ENCODE assay signal across 17 cellular contexts in genomic region chr10:2968401-2968800, GRCh38.
DNase-seq lines count a peak whose midpoint lies in the region; ATAC-seq and TF ChIP-seq lines count a peak whose summit lies in the region.
"Had no signal": no experiment of that assay in that cellular context is flagged by ENCODE, and none has a peak within 500 bp of the region (broad histone marks: within the 10 kb centered on the region; RNA-seq: fewer than 3 reads in every experiment).

No MANE protein-coding gene starts in this region.

- POLR2A ChIA-PET in IMR-90 (lab: Charles Lee; ENCODE audit: unreplicated experiment): interaction anchor here (0.6 to 0.7 kb wide), 2 partner anchors 38 to 1802 kb away, joined by 3 to 19 read pairs; no protein-coding TSS in a partner anchor

- no peaks in the 10 kb centered on the region for H3K9me1 ChIP-seq in IMR-90 (ENCODE audit: insufficient read depth, low read length)

- no peaks in the 10 kb centered on the region for H3F3A ChIP-seq in GM23338 (replicated peaks; ENCODE audit: low read depth)

- no peak overlapping the region for H2AK5ac ChIP-seq in IMR-90 (ENCODE audit: low read depth, low read length)

- intact Hi-C loops in IMR-90 (cut with micrococcal nuclease) (no loop called here), lower lobe of right lung (cut with DNase I) (no loop called here)

- no peak for TF ChIP-seq RAD21 in IMR-90 (IDR thresholded peaks at IDR 0.05; ENCODE audit: low read length)

- TF ChIP-seq CTCF in IMR-90 (conservative IDR thresholded peaks at IDR 0.05; ENCODE audit: low read depth, low read length) (no peak), GM23338 (conservative IDR thresholded peaks at IDR 0.05; ENCODE audit: low read depth in 2 of 2) (no peak), lower lobe of right lung (IDR thresholded peaks at IDR 0.05) (no peak)

- no peak overlapping the region for H3K4me3 Mint-ChIP-seq in GM23338

- no peaks in the 10 kb centered on the region for H3K36me3 ChIP-seq in IMR-90 (ENCODE audit: control insufficient read depth, insufficient read depth, low read length)
- no peaks in the 10 kb centered on the region for H3K36me3 ChIP-seq in GM23338 (ENCODE audit: insufficient read depth)
- no peaks in the 10 kb centered on the region for H3K36me3 ChIP-seq in lower lobe of right lung
- H3K36me3 ChIP-seq: left ventricle myocardium inferior, pancreas had no signal

- no peaks in the 10 kb centered on the region for H3K79me2 ChIP-seq in GM23338 (replicated peaks; ENCODE audit: insufficient read depth)

- peaks cover 21% of the 10 kb centered on the region for H3K9me3 Mint-ChIP-seq in GM23338
- H3K9me3 Mint-ChIP-seq: activated T-helper 2 cell treated with anti-CD3 and anti-CD28 coated beads, Interferon-gamma antibody, Interleukin-2, Interleukin-4, amounts not matched to agents 10 μg/mL and 5 μg/mL and 100 μg/mL, durations not matched to agents 14 hours and 24 hours and 36 hours had no signal

- TF ChIP-seq POLR2A in IMR-90 (IDR thresholded peaks at IDR 0.05; ENCODE audit: low read depth, low read length): no peak

- H3K9me3 ChIP-seq in IMR-90 (ENCODE audit: control insufficient read depth, insufficient read depth, low read length) (no peaks in the 10 kb centered on the region), lower lobe of right lung (no peaks in the 10 kb centered on the region)
- H3K9me3 ChIP-seq: left ventricle myocardium inferior, pancreas had no signal

- BruUV-seq in IMR-90 (replicated peaks; lab: Mats Ljungman, UMichigan): no TSS peak

- H3K27ac ChIP-seq in IMR-90 (ENCODE audit: insufficient read depth, low read length) (no peak overlapping the region), GM23338 (ENCODE audit: low read depth) (no peak overlapping the region), lower lobe of right lung (no peak overlapping the region)
- H3K27ac ChIP-seq: left ventricle myocardium inferior, pancreas had no signal

- H3K14ac ChIP-seq in IMR-90 (replicated peaks; ENCODE audit: low read depth, low read length): no peak overlapping the region

- no peak overlapping the region for H3K4ac ChIP-seq in IMR-90 (ENCODE audit: low read depth, low read length)

- no peak overlapping the region for H4K91ac ChIP-seq in IMR-90 (ENCODE audit: insufficient read depth, low read depth, low read length)

- DNase-seq in CD1c-positive myeloid dendritic cell (ENCODE audit: extremely low spot score) (peak; percentile 74), IMR-90 (peak; percentile 67), astrocyte of the hippocampus (ENCODE audit: low read depth, low spot score) (peak; percentile 69), myocyte (ENCODE audit: low read depth) (peak; percentile 52), GM23338 (ENCODE audit: low spot score) (no peak), lower lobe of right lung (no peak)
- DNase-seq: amniotic stem cell; left ventricle myocardium inferior; NCI-H1694; NCI-H345; pancreas; SHP77 treated with DMSO at 0.1 percent for 48 hours; stimulated activated CD4-positive, alpha-beta T cell treated with anti-CD3 and anti-CD28 coated beads, Interleukin-4, amount 100 ng/mL, for 24 hours; substantia nigra had no signal

- 0 out of 2 replicates have a peak, but pooled peaks cover 1% of the 10 kb centered on the region for H3K27me3 ChIP-seq in IMR-90 (ENCODE audit: control insufficient read depth, insufficient read depth, low read length)
- H3K27me3 ChIP-seq in GM23338 (ENCODE audit: insufficient read depth): no peaks in the 10 kb centered on the region
- H3K27me3 ChIP-seq in lower lobe of right lung (ENCODE audit: low read depth): no peaks in the 10 kb centered on the region
- H3K27me3 ChIP-seq: pancreas had no signal

- peaks cover 20% of the 10 kb centered on the region for H3K4me1 Mint-ChIP-seq in GM23338

- H2BK120ac ChIP-seq in IMR-90 (ENCODE audit: low read depth, low read length): no peak overlapping the region

- peaks cover 19% of the 10 kb centered on the region for H3K36me3 Mint-ChIP-seq in GM23338 (ENCODE audit: low read depth)

- no peak overlapping the region for H3K27ac Mint-ChIP-seq in GM23338
- H3K27ac Mint-ChIP-seq: activated T-helper 2 cell treated with anti-CD3 and anti-CD28 coated beads, Interferon-gamma antibody, Interleukin-2, Interleukin-4, amounts not matched to agents 10 μg/mL and 5 μg/mL and 100 μg/mL, durations not matched to agents 14 hours and 24 hours and 36 hours had no signal

- H3K4me2 ChIP-seq in IMR-90 (ENCODE audit: low read depth, low read length) (no peak overlapping the region; the same call in 1 of the 2 replicates), GM23338 (no peak overlapping the region)

- CTCF ChIA-PET in IMR-90 (lab: Yijun Ruan, JAX): interaction anchor here (0.6 kb wide), 2 partner anchors 13 to 24 kb away, joined by 3 read pairs; no protein-coding TSS in a partner anchor

- H2AFZ ChIP-seq in IMR-90 (replicated peaks; ENCODE audit: low read length, poor library complexity) (no peak overlapping the region), GM23338 (no peak overlapping the region)

- H3K27me3 Mint-ChIP-seq in GM23338 (ENCODE audit: insufficient read depth, low read depth, poor library complexity): peaks cover 2% of the 10 kb centered on the region

- H3K4me3 ChIP-seq in IMR-90 (ENCODE audit: insufficient read depth, low read depth, low read length): no peak overlapping the region
- no peak overlapping the region for H3K4me3 ChIP-seq in GM23338
- no peak overlapping the region for H3K4me3 ChIP-seq in lower lobe of right lung
- H3K4me3 ChIP-seq: left ventricle myocardium inferior, pancreas had no signal

- H2AK9ac ChIP-seq in IMR-90 (replicated peaks; ENCODE audit: low read depth, low read length, poor library complexity): no peak overlapping the region

- H3K56ac ChIP-seq in IMR-90 (ENCODE audit: extremely low read depth, insufficient read depth, low read length): no peak overlapping the region

- no peak overlapping the region for H2BK5ac ChIP-seq in IMR-90 (ENCODE audit: low read depth, low read length, poor library complexity, severe bottlenecking)

- H4K5ac ChIP-seq in IMR-90 (ENCODE audit: low read depth, low read length): no peak overlapping the region

- dilution Hi-C loops in IMR-90 (cut with HindIII; ENCODE audit: low sequenced_read_pairs, unreplicated experiment): no loop called here

- H3K79me1 ChIP-seq in IMR-90 (ENCODE audit: low read depth in 1 of 2, low read length in 2 of 2): no peaks in the 10 kb centered on the region

- no peak overlapping the region for H4K8ac ChIP-seq in IMR-90 (ENCODE audit: low read depth in 2 of 2, low read length in 2 of 2)

- H2BK15ac ChIP-seq in IMR-90 (ENCODE audit: low read depth, low read length): no peak overlapping the region

- no peak overlapping the region for H3K9ac ChIP-seq in IMR-90 (ENCODE audit: low read depth, low read length)

- H2BK20ac ChIP-seq in IMR-90 (ENCODE audit: low read depth, low read length): no peak overlapping the region

- no peak overlapping the region for H3K23ac ChIP-seq in IMR-90 (ENCODE audit: low read depth, low read length)

- ATAC-seq in IMR-90 (ENCODE audit: low read depth): peak; percentile 63
- no peak for ATAC-seq in GM18498 (IDR thresholded peaks at IDR 0.05; ENCODE audit: unreplicated experiment)
- no peak for ATAC-seq in GM19035 (IDR thresholded peaks at IDR 0.05; ENCODE audit: unreplicated experiment)
- no peak for ATAC-seq in GM23338
- no peak for ATAC-seq in lower lobe of right lung
- ATAC-seq: pancreas had no signal

- WGBS in IMR-90 (ENCODE audit: extremely low coverage in 2 of 2, insufficient read length in 1 of 2), 2 experiments: 50% methylated on average over 2 of the region's 8 CpGs; no CpG with 5 or more reads in 1 of the 2 experiments

- H3K4me1 ChIP-seq in IMR-90 (ENCODE audit: control insufficient read depth, insufficient read depth, low read length) (peaks cover 3% of the 10 kb centered on the region; the same call in 1 of the 2 replicates), GM23338 (ENCODE audit: insufficient read depth) (peaks cover 5% of the 10 kb centered on the region), lower lobe of right lung (no peaks in the 10 kb centered on the region)
- H3K4me1 ChIP-seq: left ventricle myocardium inferior, pancreas had no signal

- in situ Hi-C loops in IMR-90 (cut with MboI; ENCODE audit: low sequenced_read_pairs): no loop called here

- peaks cover 9% of the 10 kb centered on the region for H3K9me2 ChIP-seq in GM23338 (ENCODE audit: insufficient read depth)

- H4K20me1 ChIP-seq in IMR-90 (ENCODE audit: insufficient read depth, low read length) (no peaks in the 10 kb centered on the region), GM23338 (replicated peaks; ENCODE audit: insufficient read depth) (no peaks in the 10 kb centered on the region)

- no peak overlapping the region for H3K18ac ChIP-seq in IMR-90 (ENCODE audit: low read depth, low read length)

TF ChIP-seq in IMR-90, 13 proteins besides CTCF, POLR2A, EP300 and RAD21:
- TF ChIP-seq FOS (IDR thresholded peaks at IDR 0.05; ENCODE audit: low read depth, low read length) (0 out of 2 replicates have a peak, but pooled peaks have one; percentile 21), MAZ (IDR thresholded peaks at IDR 0.05; ENCODE audit: borderline replicate concordance, low read depth, low read length) (no peak)

TF ChIP-seq in GM23338, 12 proteins besides CTCF, POLR2A, EP300 and RAD21 (continues in another document):
- no peak for TF ChIP-seq NANOG (IDR thresholded peaks at IDR 0.05; ENCODE audit: borderline replicate concordance)
- TF ChIP-seq ZNF331 (CRISPR knock-in tag; IDR thresholded peaks at IDR 0.05; ENCODE audit: low read depth): no peak
- TF ChIP-seq ZNF114 (CRISPR knock-in tag; IDR thresholded peaks at IDR 0.05): no peak
- no peak for TF ChIP-seq JUNB (IDR thresholded peaks at IDR 0.05; ENCODE audit: unreplicated experiment)
- TF ChIP-seq EZH2 (IDR thresholded peaks at IDR 0.05; ENCODE audit: low read depth, unreplicated experiment): no peak
- TF ChIP-seq ETS1 (IDR thresholded peaks at IDR 0.05): no peak
- no peak for TF ChIP-seq STAT1 (IDR thresholded peaks at IDR 0.05; ENCODE audit: unreplicated experiment)

Comparison
In these comparisons a context has a peak if more than half of its experiments do, and no peak if none do; other contexts are left out.
1. DNase-seq: peak in CD1c-positive myeloid dendritic cell (single experiment), IMR-90 (single experiment), astrocyte of the hippocampus (single experiment) and myocyte (single experiment); none in GM23338 (single experiment) and lower lobe of right lung (single experiment).